In genomic region chr13:110158201-110158600, GRCh38 we compare ENCODE assay signal across 20 cellular contexts.
"Had no signal": no experiment of that assay in that cellular context is flagged by ENCODE, and none has a peak within 500 bp of the region (broad histone marks: within the 10 kb centered on the region; RNA-seq: fewer than 3 reads in every experiment).

No MANE protein-coding gene starts in this region.

- H3K79me2 ChIP-seq: hepatocyte had no signal

- H3K4me3 ChIP-seq: hepatocyte, stomach, thoracic aorta had no signal

- ATAC-seq: activated CD4-positive, CD25-positive, alpha-beta regulatory T cell treated with anti-CD3 and anti-CD28 coated beads, Interleukin-2, amount 50 U/mL, for 24 hours; left colon had no signal

- DNase-seq: activated CD4-positive, alpha-beta T cell treated with anti-CD3 and anti-CD28 coated beads, Interleukin-2, amount 50 U/mL, for 1 hour; activated CD8-positive, alpha-beta memory T cell treated with anti-CD3 and anti-CD28 coated beads, Interleukin-2, amount 50 U/mL, for 48 hours; activated effector memory CD4-positive, alpha-beta T cell treated with anti-CD3 and anti-CD28 coated beads, Interleukin-2, amount 50 U/mL, for 16 hours; activated naive CD4-positive, alpha-beta T cell treated with anti-CD3 and anti-CD28 coated beads, Interleukin-2, amount 50 U/mL, for 16 hours; activated T-cell treated with anti-CD3 and anti-CD28 coated beads, Interleukin-2, amount 50 U/mL, for 48 hours; effector memory CD4-positive, alpha-beta T cell; left colon; nucleus accumbens; posterior cingulate gyrus; retina; stimulated activated CD4-positive, alpha-beta T cell treated with anti-CD3 and anti-CD28 coated beads, Interleukin-15, amount 100 ng/mL, for 24 hours; stimulated activated CD4-positive, alpha-beta T cell treated with anti-CD3 and anti-CD28 coated beads, Interleukin-2, amount 100 ng/mL, for 48 hours; stomach had no signal

- H3K9me3 Mint-ChIP-seq: mesothelial cell of epicardium, nephron had no signal

- H2AFZ ChIP-seq: hepatocyte had no signal

- H3K27ac ChIP-seq: hepatocyte had no signal

- H3K27ac Mint-ChIP-seq: dendritic cell treated with granulocyte-macrophage colony-stimulating factor and Interleukin-4, amounts not matched to agents 40 ng/mL and 50 ng/mL, for 4 days; mesothelial cell of epicardium; nephron; T-helper 1 cell treated with Interleukin-12 subunit alpha and Interleukin-12 subunit beta and Interleukin-4 antibody, amounts not matched to agents 30 μg/mL and 1 μg/mL, for 36 hours had no signal

- H3K4me2 ChIP-seq: hepatocyte had no signal

- H3K27me3 Mint-ChIP-seq: dendritic cell treated with granulocyte-macrophage colony-stimulating factor and Interleukin-4, amounts not matched to agents 40 ng/mL and 50 ng/mL, for 4 days had no signal

- H3K4me3 Mint-ChIP-seq: dendritic cell treated with granulocyte-macrophage colony-stimulating factor and Interleukin-4, amounts not matched to agents 40 ng/mL and 50 ng/mL, for 4 days; mesothelial cell of epicardium; nephron; T-helper 1 cell treated with Interleukin-12 subunit alpha and Interleukin-12 subunit beta and Interleukin-4 antibody, amounts not matched to agents 30 μg/mL and 1 μg/mL, for 36 hours had no signal

- H3K27me3 ChIP-seq: hepatocyte, stomach had no signal

- H3K9me3 ChIP-seq: stomach, thoracic aorta had no signal
